28 cellular contexts compared by ENCODE assay signal in the genomic region with DNA sequence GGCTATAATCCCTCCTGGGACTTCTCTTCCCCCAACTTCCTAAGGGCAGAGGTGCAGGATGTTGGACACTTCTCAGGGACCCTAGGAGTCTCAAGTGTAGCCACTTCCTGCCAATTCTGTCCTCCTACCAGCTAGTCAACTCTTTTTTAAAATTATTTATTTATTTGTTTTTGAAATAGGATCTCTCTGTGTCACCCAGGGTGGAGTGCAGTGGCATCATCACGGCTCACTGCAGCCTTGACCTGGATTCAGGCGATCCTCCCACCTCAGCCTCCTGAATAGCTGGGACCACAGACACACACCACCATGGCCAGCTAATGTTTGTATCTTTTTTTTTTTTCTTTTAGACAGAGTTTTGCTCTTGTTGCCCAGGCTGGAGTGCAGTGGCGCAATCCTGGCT. TPM values are rescaled to one million over a fixed set of nuclear protein-coding genes. Genes with fewer than 3 reads are reported as not detected.
DNase-seq lines count a peak whose midpoint lies in the region; ATAC-seq and TF ChIP-seq lines count a peak whose summit lies in the region.
"Had no signal": no experiment of that assay in that cellular context is flagged by ENCODE, and none has a peak within 500 bp of the region (broad histone marks: within the 10 kb centered on the region; RNA-seq: fewer than 3 reads in every experiment).

No MANE protein-coding gene starts in this region.

- H4K20me1 ChIP-seq in PC-9 (ENCODE audit: insufficient read depth), result no peaks in the 10 kb centered on the region
- H4K20me1 ChIP-seq in fibroblast of lung (ENCODE audit: control insufficient read depth, extremely low read depth, insufficient read depth, low read length), result no peaks in the 10 kb centered on the region

- H3K9me3 ChIP-seq in PC-9 (ENCODE audit: insufficient read depth, low read depth) (no peaks in the 10 kb centered on the region), fibroblast of lung (ENCODE audit: control insufficient read depth, insufficient read depth, low read depth, low read length) (no peaks in the 10 kb centered on the region), upper lobe of left lung (no peaks in the 10 kb centered on the region)
- H3K9me3 ChIP-seq: HAP-1, neutrophil, prostate gland had no signal

- TF ChIP-seq POLR2A in upper lobe of left lung (IDR thresholded peaks at IDR 0.05), result no peak

- POLR2A ChIA-PET in PC-9 (lab: Charles Lee; ENCODE audit: unreplicated experiment), result no interaction called here

- BruUV-seq in PC-9 (replicated peaks; lab: Mats Ljungman, UMichigan), result no TSS peak

- H3K36me3 ChIP-seq in PC-9 (ENCODE audit: low read depth) (no peaks in the 10 kb centered on the region), fibroblast of lung (ENCODE audit: control insufficient read depth, insufficient read depth, low read length) (peaks cover 3% of the 10 kb centered on the region), upper lobe of left lung (peaks cover 0 to 25% (median 4%) of the 10 kb centered on the region in 4 donors)
- H3K36me3 ChIP-seq: prostate gland had no signal

- TF ChIP-seq EP300 in upper lobe of left lung (IDR thresholded peaks at IDR 0.05), result no peak

- intact Hi-C loops in PC-9 (cut with micrococcal nuclease; ENCODE audit: unreplicated experiment), result no loop called here

- H3K79me2 ChIP-seq in PC-9 (ENCODE audit: low read depth), result no peaks in the 10 kb centered on the region
- no peaks in the 10 kb centered on the region for H3K79me2 ChIP-seq in fibroblast of lung (ENCODE audit: control insufficient read depth, insufficient read depth, low read length)

- H3K4me3 ChIP-seq in PC-9 (no peak overlapping the region), fibroblast of lung (replicated peaks in 1 of 4; ENCODE audit: control extremely low read depth in 1 of 4, insufficient read depth in 1 of 4, low read depth in 3 of 4, low read length in 4 of 4) (no peak overlapping the region), upper lobe of left lung (no peak overlapping the region)
- H3K4me3 ChIP-seq: HAP-1, K562, prostate gland, SK-N-MC had no signal

- TF ChIP-seq CTCF in PC-9 (conservative IDR thresholded peaks at IDR 0.05), result no peak
- TF ChIP-seq CTCF in fibroblast of lung (conservative IDR thresholded peaks at IDR 0.05 in 1 of 2, IDR thresholded peaks at IDR 0.05 in 1 of 2; ENCODE audit: low read depth in 1 of 2, low read length in 2 of 2), result no peak
- TF ChIP-seq CTCF in upper lobe of left lung (IDR thresholded peaks at IDR 0.05), result no peak

- ATAC-seq in upper lobe of left lung (ENCODE audit: low FRiP score in 2 of 2), result peak; percentile 2 to 30
- no peak for ATAC-seq in HG03565 (IDR thresholded peaks at IDR 0.05; ENCODE audit: unreplicated experiment)
- no peak for ATAC-seq in GM18858 (IDR thresholded peaks at IDR 0.05; ENCODE audit: unreplicated experiment)
- ATAC-seq: activated CD4-positive, alpha-beta T cell treated with anti-CD3 and anti-CD28 coated beads for 36 hours; K562; sciatic nerve had no signal

- no peak overlapping the region for H2AFZ ChIP-seq in PC-9
- H2AFZ ChIP-seq in fibroblast of lung (ENCODE audit: low read length), result no peak overlapping the region

- DNase-seq in NCI-H2029 (lab: John Stamatoyannopoulos, UW) (peak; percentile 17), NCI-H2029 treated with DMSO at 0.1 percent for 48 hours (lab: John Stamatoyannopoulos, UW) (no peak), PC-9 (no peak), fibroblast of lung (ENCODE audit: low read depth in 2 of 2) (no peak), upper lobe of left lung (peak in 1 of 2 donors; percentile 48), NOMO-1 treated with dmso at 0.1 percent for 144 hours (lab: John Stamatoyannopoulos, UW; ENCODE audit: unreplicated experiment) (no peak)
- DNase-seq: activated CD4-positive, alpha-beta T cell treated with anti-CD3 and anti-CD28 coated beads for 36 hours; activated effector memory CD4-positive, alpha-beta T cell treated with anti-CD3 and anti-CD28 coated beads, Interleukin-2, amount 50 U/mL, for 16 hours; activated naive CD8-positive, alpha-beta T cell treated with anti-CD3 and anti-CD28 coated beads for 36 hours; CD4-positive, CD25-positive, alpha-beta regulatory T cell; cerebellar nuclear complex; hypothalamus; immature natural killer cell; NCI-H1694; stimulated activated naive CD4-positive, alpha-beta T cell treated with Interleukin-2 at 50 U/mL for 16 hours had no signal

- H3K27me3 ChIP-seq in PC-9 (ENCODE audit: insufficient read depth, low read depth) (no peaks in the 10 kb centered on the region), fibroblast of lung (ENCODE audit: control insufficient read depth, insufficient read depth, low read length) (no peaks in the 10 kb centered on the region), upper lobe of left lung (no peaks in the 10 kb centered on the region)
- H3K27me3 ChIP-seq: neutrophil had no signal

- H3K27ac ChIP-seq in PC-9, result 0 out of 2 replicates have a peak overlapping the region, but pooled peaks have one; percentile 10
- H3K27ac ChIP-seq in fibroblast of lung (ENCODE audit: insufficient read depth, low read length), result peak overlapping the region; percentile 59
- H3K27ac ChIP-seq in upper lobe of left lung, result peak overlapping the region; percentile 28 to 54 (median 52)
- H3K27ac ChIP-seq: 22Rv1, neutrophil, prostate gland had no signal

- H3K4me1 ChIP-seq in PC-9 (replicated peaks; ENCODE audit: insufficient read depth), result no peaks in the 10 kb centered on the region; the same call in 1 of the 2 replicates
- peaks cover 23% of the 10 kb centered on the region for H3K4me1 ChIP-seq in fibroblast of lung (ENCODE audit: control insufficient read depth, extremely low read depth, insufficient read depth, low read length)
- H3K4me1 ChIP-seq in upper lobe of left lung, result peaks cover 13 to 25% (median 19%) of the 10 kb centered on the region in 4 donors
- H3K4me1 ChIP-seq: prostate gland had no signal

- 70 to 76% methylated on average over 3 of the region's 3 CpGs for WGBS in upper lobe of left lung, 2 donors

- peaks cover 18% of the 10 kb centered on the region; the same call in 1 of the 2 replicates for H3F3A ChIP-seq in PC-9 (ENCODE audit: insufficient read depth, low read depth)

- H3K9ac ChIP-seq in fibroblast of lung (ENCODE audit: insufficient read depth, low read length), result no peak overlapping the region

- H3K4me2 ChIP-seq in PC-9, result no peak overlapping the region
- H3K4me2 ChIP-seq in fibroblast of lung (ENCODE audit: extremely low read depth, insufficient read depth, low read length), result peak overlapping the region; percentile 51

- CTCF ChIA-PET in PC-9 (lab: Charles Lee), result interaction anchor here (0.7 kb wide), 1 partner anchor 57 kb away, joined by 4 read pairs; no protein-coding TSS in a partner anchor

- no peaks in the 10 kb centered on the region for H3K9me2 ChIP-seq in PC-9 (ENCODE audit: insufficient read depth)

RNA-seq across cellular contexts. Expression of gene SFTPB, which starts 11.5 kb away (rescaled TPM):
- total RNA-seq in PC-9 (2021) (not detected in 2 replicates), fibroblast of lung (not detected in 2 replicates), upper lobe of left lung (over 10,000 TPM; 10,501 to 67,270 (median 33,394) TPM)
- not detected in 2 replicates for polyA plus RNA-seq in fibroblast of lung
- not detected in 2 replicates for polyA plus RNA-seq in fibroblast of lung (2012)
- not detected in 2 replicates for polyA minus RNA-seq in fibroblast of lung (ENCODE audit: low replicate concordance)
- total RNA-seq: activated CD4-positive, alpha-beta T cell treated with anti-CD3 and anti-CD28 coated beads for 36 hours; activated naive CD8-positive, alpha-beta T cell treated with anti-CD3 and anti-CD28 coated beads for 36 hours; CD4-positive, CD25-positive, alpha-beta regulatory T cell; dermis microvascular lymphatic vessel endothelial cell; G401; HT1080; T-helper 1 cell treated with Interleukin-12 subunit alpha and Interleukin-12 subunit beta and Interleukin-4 antibody, amounts not matched to agents 30 ng/mL and 1 ng/mL, for 36 hours had no signal
- polyA plus RNA-seq: CD4-positive, CD25-positive, alpha-beta regulatory T cell; immature natural killer cell had no signal

RNA-seq across cellular contexts. Expression of gene GNLY, which starts 37.7 kb away (rescaled TPM):
- not detected in 2 replicates for total RNA-seq in PC-9 (2021)
- under 0.01 TPM in 1 of 2 replicates, not detected in the other for total RNA-seq in fibroblast of lung
- not detected in 2 replicates for polyA plus RNA-seq in fibroblast of lung
- not detected in 2 replicates for polyA plus RNA-seq in fibroblast of lung (2012)
- polyA minus RNA-seq in fibroblast of lung (ENCODE audit: low replicate concordance), result not detected in 2 replicates
- total RNA-seq in upper lobe of left lung, result 10 to 100 TPM; 12.2 to 24.7 (median 21.0) TPM
- total RNA-seq: dermis microvascular lymphatic vessel endothelial cell, G401, HT1080, K562 had no signal
- polyA plus RNA-seq: K562 had no signal

RNA-seq across cellular contexts. Expression of gene USP39, which starts 40.5 kb away (rescaled TPM):
- total RNA-seq in PC-9 (2021), result 61.0 and 66.7 TPM in 2 replicates
- 34.9 and 41.1 TPM in 2 replicates for total RNA-seq in fibroblast of lung
- polyA plus RNA-seq in fibroblast of lung, result 53.5 and 63.5 TPM in 2 replicates
- 39.8 and 51.6 TPM in 2 replicates for polyA plus RNA-seq in fibroblast of lung (2012)
- 36.6 and 40.1 TPM in 2 replicates for polyA minus RNA-seq in fibroblast of lung (ENCODE audit: low replicate concordance)
- 100 to 1,000 TPM in 1 of 6 donors, 10 to 100 TPM in 5; 36.8 to 176 (median 67.3) TPM for total RNA-seq in upper lobe of left lung

RNA-seq across cellular contexts. Expression of gene C2orf68, which starts 44.6 kb away (rescaled TPM):
- total RNA-seq in PC-9 (2021) (46.0 and 48.6 TPM in 2 replicates), fibroblast of lung (16.9 and 26.1 TPM in 2 replicates), upper lobe of left lung (10 to 100 TPM; 24.6 to 46.1 (median 34.0) TPM)
- polyA plus RNA-seq in fibroblast of lung, result 11.0 and 15.4 TPM in 2 replicates
- 17.2 and 21.7 TPM in 2 replicates for polyA plus RNA-seq in fibroblast of lung (2012)
- polyA minus RNA-seq in fibroblast of lung (ENCODE audit: low replicate concordance), result 20.2 and 28.7 TPM in 2 replicates

RNA-seq across cellular contexts. Expression of gene TMEM150A, which starts 54.0 kb away (rescaled TPM):
- total RNA-seq in PC-9 (2021) (5.3 and 5.9 TPM in 2 replicates), fibroblast of lung (11.8 and 13.2 TPM in 2 replicates), upper lobe of left lung (10 to 100 TPM; 18.9 to 45.8 (median 32.0) TPM)
- 11.4 and 15.5 TPM in 2 replicates for polyA plus RNA-seq in fibroblast of lung
- 14.8 and 19.3 TPM in 2 replicates for polyA plus RNA-seq in fibroblast of lung (2012)
- 36.1 and 67.5 TPM in 2 replicates for polyA minus RNA-seq in fibroblast of lung (ENCODE audit: low replicate concordance)

Comparison
In these comparisons a context has a peak if more than half of its experiments do, and no peak if none do; other contexts are left out.
1. ATAC-seq: peak in upper lobe of left lung (2 of 2); none in HG03565 (single experiment) and GM18858 (single experiment).
2. RNA of gene SFTPB, which starts 11.5 kb away (total RNA-seq): 10,501 to 67,270 TPM in upper lobe of left lung; not detected in PC-9 and not detected in fibroblast of lung; every median in the first group is over 1,000 times any median in the second.
3. RNA of gene GNLY, which starts 37.7 kb away (total RNA-seq): 12.2 to 24.7 TPM in upper lobe of left lung; not detected in PC-9 and under 0.01 TPM in fibroblast of lung; every median in the first group is over 10 times any median in the second.
4. Peak in every context shown above with its lines, with median percentiles within 50 percentile points of each other: H3K27ac ChIP-seq.